10 cellular contexts compared by ENCODE assay signal in genomic region chr1:85224734-85225623, GRCh38. TPM values are rescaled to one million over a fixed set of nuclear protein-coding genes. Genes with fewer than 3 reads are reported as not detected.
A peak's percentile ranks its signal among the peaks of the same experiment; 100 is the strongest.
DNase-seq lines count a peak whose midpoint lies in the region; ATAC-seq and TF ChIP-seq lines count a peak whose summit lies in the region.
"Had no signal": no experiment of that assay in that cellular context is flagged by ENCODE, and none has a peak within 500 bp of the region (broad histone marks: within the 10 kb centered on the region; RNA-seq: fewer than 3 reads in every experiment).

No MANE protein-coding gene starts in this region.

- no peaks in the 10 kb centered on the region for H3K79me2 ChIP-seq in trophoblast cell (ENCODE audit: control insufficient read depth, insufficient read depth, low read length, poor library complexity)

- H3K27me3 ChIP-seq in trophoblast cell (ENCODE audit: insufficient read depth, low read length) = no peaks in the 10 kb centered on the region

- peak overlapping the region; percentile 91 for H4K8ac ChIP-seq in trophoblast cell (ENCODE audit: low read depth, low read length)

- no peak overlapping the region for H3K18ac ChIP-seq in trophoblast cell (ENCODE audit: low read length)

- DNase-seq in HPDE6-E6E7 (ENCODE audit: extremely low spot score) (peak; percentile 67), NCI-H69 (lab: John Stamatoyannopoulos, UW) (peak; percentile 9), Right ventricle myocardium superior (peak; percentile 51), trophoblast cell (peak; percentile 99)
- DNase-seq: DND-41; stimulated activated CD4-positive, alpha-beta T cell treated with anti-CD3 and anti-CD28 coated beads, Interleukin-2, amount 100 ng/mL, for 48 hours had no signal

- H3K36me3 ChIP-seq in trophoblast cell (ENCODE audit: control insufficient read depth in 1 of 2, insufficient read depth in 2 of 2, low read length in 2 of 2) = no peaks in the 10 kb centered on the region

- WGBS in trophoblast cell (ENCODE audit: extremely low coverage, insufficient coverage, insufficient read length) = no CpG with 5 or more reads among the region's 3 CpGs

- H4K91ac ChIP-seq in trophoblast cell (ENCODE audit: low read depth, low read length) = no peak overlapping the region

- no peak for TF ChIP-seq POLR2A in GM18505 (IDR thresholded peaks at IDR 0.05; ENCODE audit: borderline replicate concordance, extremely low read depth, insufficient read depth, insufficient read length)

- peak overlapping the region; percentile 48 for H3K4me2 ChIP-seq in trophoblast cell (ENCODE audit: low read length)

- H3K9me3 ChIP-seq in trophoblast cell (ENCODE audit: insufficient read depth, low read depth, low read length) = no peaks in the 10 kb centered on the region

- no peak overlapping the region for H2AK5ac ChIP-seq in trophoblast cell (ENCODE audit: low read length)

- H3K14ac ChIP-seq in trophoblast cell (ENCODE audit: low read length) = peak overlapping the region; percentile 85

- H3K79me1 ChIP-seq in trophoblast cell (ENCODE audit: low read length) = peaks cover 13% of the 10 kb centered on the region

- no peak overlapping the region for H4K12ac ChIP-seq in trophoblast cell (ENCODE audit: low read depth, low read length)

- no peak overlapping the region for H3K23ac ChIP-seq in trophoblast cell (ENCODE audit: low read length)

- H3K9ac ChIP-seq in trophoblast cell (ENCODE audit: low read length) = no peak overlapping the region

- peak; percentile 84 for ATAC-seq in Right ventricle myocardium superior (ENCODE audit: poor library complexity)
- ATAC-seq in GM21528 (IDR thresholded peaks at IDR 0.05; ENCODE audit: low FRiP score, unreplicated experiment) = no peak
- no peak for ATAC-seq in GM18505 (IDR thresholded peaks at IDR 0.05; ENCODE audit: unreplicated experiment)
- ATAC-seq in HG03442 (IDR thresholded peaks at IDR 0.05; ENCODE audit: unreplicated experiment) = no peak
- no peak for ATAC-seq in HG03196 (IDR thresholded peaks at IDR 0.05; ENCODE audit: unreplicated experiment)

- peaks cover 0 to 7% of the 10 kb centered on the region in 2 experiments for H3K4me1 ChIP-seq in trophoblast cell (ENCODE audit: control insufficient read depth in 1 of 2, insufficient read depth in 2 of 2, low read length in 2 of 2)

- H2BK12ac ChIP-seq in trophoblast cell (ENCODE audit: low read length) = no peak overlapping the region

- intact Hi-C loops in Right ventricle myocardium superior (cut with DNase I) = no loop called here

- H2BK5ac ChIP-seq in trophoblast cell (ENCODE audit: low read depth, low read length, poor library complexity) = peak overlapping the region; percentile 100

- H2AFZ ChIP-seq in trophoblast cell (ENCODE audit: insufficient read depth, low read length, poor library complexity) = no peak overlapping the region

- peak overlapping the region; percentile 95 for H3K4ac ChIP-seq in trophoblast cell (ENCODE audit: low read depth, low read length)

- H2BK120ac ChIP-seq in trophoblast cell (ENCODE audit: insufficient read depth, low read length, poor library complexity) = peak overlapping the region; percentile 99

- H3K4me3 ChIP-seq in trophoblast cell (ENCODE audit: low read depth, low read length) = no peak overlapping the region

- peak overlapping the region; percentile 100 for H3K27ac ChIP-seq in trophoblast cell (ENCODE audit: low read depth, low read length)

RNA-seq across cellular contexts. Expression of gene SYDE2, which starts 24.2 kb away (rescaled TPM):
- 21.4 TPM for total RNA-seq in Right ventricle myocardium superior
- 9.0 and 9.2 TPM in 2 replicates for polyA plus RNA-seq in trophoblast cell (2013)

RNA-seq across cellular contexts. Expression of gene C1orf52, which starts 34.5 kb away (rescaled TPM):
- total RNA-seq in Right ventricle myocardium superior = 17.8 TPM
- 34.4 TPM in 2 replicates for polyA plus RNA-seq in trophoblast cell (2013)

RNA-seq across cellular contexts. Expression of gene BCL10, which starts 51.5 kb away (rescaled TPM):
- 7.9 TPM for total RNA-seq in Right ventricle myocardium superior
- polyA plus RNA-seq in trophoblast cell (2013) = 13.1 and 13.6 TPM in 2 replicates

Comparison
In these comparisons a context has a peak if more than half of its experiments do, and no peak if none do; other contexts are left out.
1. DNase-seq: peak in every context shown above with its lines; median percentile 99 in trophoblast cell; 67 in HPDE6-E6E7; 51 in Right ventricle myocardium superior; 9 in NCI-H69.